In the genomic region with DNA sequence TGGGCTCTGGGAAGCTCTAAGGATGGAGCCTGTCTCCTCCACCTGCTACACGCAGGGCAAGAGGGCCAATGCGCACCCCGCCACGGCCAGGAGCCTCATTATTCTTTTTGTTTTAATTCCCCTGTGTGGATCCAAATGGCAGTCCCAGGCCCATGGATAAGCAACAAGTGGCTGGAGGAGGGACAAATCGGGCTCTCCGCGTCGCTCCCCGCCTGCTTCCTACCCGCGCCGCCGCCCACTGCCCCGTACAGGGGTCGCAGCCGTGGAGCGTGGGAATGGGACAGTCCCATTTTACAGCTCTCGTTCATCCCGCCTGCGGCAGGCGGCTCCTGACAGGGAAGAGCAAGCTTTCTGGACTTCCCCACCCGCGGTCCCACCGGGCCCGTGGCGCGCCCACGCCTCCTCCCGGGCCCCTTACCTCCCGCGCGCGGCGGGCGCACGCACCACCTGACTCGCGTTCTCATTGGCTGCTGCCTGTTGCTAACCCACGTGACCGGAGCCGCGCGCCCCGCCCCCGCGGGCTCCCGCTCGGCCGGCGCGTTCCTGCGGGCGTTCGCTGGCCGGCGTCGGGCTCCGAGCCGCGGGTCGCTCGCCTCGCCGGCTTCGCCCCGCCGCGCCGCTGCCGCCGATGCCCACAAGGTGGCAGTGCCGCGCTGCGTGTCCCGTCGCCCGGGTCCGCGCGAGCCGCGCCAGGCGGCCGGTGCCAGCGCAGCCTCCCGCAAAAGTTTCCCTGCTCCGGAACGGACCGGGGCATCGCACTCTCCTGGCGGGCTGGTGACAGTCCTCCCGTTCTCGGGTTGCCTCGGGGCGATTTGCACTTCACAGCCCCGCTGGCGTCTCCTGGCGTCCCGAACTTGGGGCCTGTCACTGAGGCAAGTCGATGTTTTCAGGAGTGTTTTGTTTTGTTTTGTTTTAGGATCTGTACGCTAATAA, we compare ENCODE assay signal across 8 cellular contexts.
A peak's percentile ranks its signal among the peaks of the same experiment; 100 is the strongest.
DNase-seq lines count a peak whose midpoint lies in the region; ATAC-seq and TF ChIP-seq lines count a peak whose summit lies in the region.

No MANE protein-coding gene starts in this region.

- no peaks in the 10 kb centered on the region for H3K9me3 ChIP-seq in Karpas-422 (ENCODE audit: low read length)

- H3K9me3 Mint-ChIP-seq in nephron = no peaks in the 10 kb centered on the region

- peak overlapping the region; percentile 77 to 94 (median 93) for H3K27ac Mint-ChIP-seq in nephron

- H4K20me1 ChIP-seq in Karpas-422 (ENCODE audit: insufficient read depth, low read depth, low read length) = no peaks in the 10 kb centered on the region

- H3K4me3 Mint-ChIP-seq in nephron = peak overlapping the region; percentile 82 to 88 (median 86)

- H3K27me3 ChIP-seq in Karpas-422 (ENCODE audit: low read length) = no peaks in the 10 kb centered on the region

- H3K27me3 Mint-ChIP-seq in nephron (ENCODE audit: low read depth) = peaks cover 12% of the 10 kb centered on the region

- peaks cover 17% of the 10 kb centered on the region for H3K4me1 ChIP-seq in Karpas-422 (ENCODE audit: low read length)

- H3K4me3 ChIP-seq in Karpas-422 (ENCODE audit: low read length) (peak overlapping the region; percentile 94), fibroblast of the aortic adventitia (ENCODE audit: low read depth, low read length) (peak overlapping the region; percentile 75)

- DNase-seq in EL (peak; percentile 91), Karpas-422 (peak; percentile 97), RPMI8226 (peak; percentile 95), fibroblast of the aortic adventitia (ENCODE audit: low read depth) (peak; percentile 83)
- peak; percentile 87 for DNase-seq in activated T-helper 9 cell treated with anti-CD3 and anti-CD28 coated beads, Interleukin-2, amount 50 U/mL, for 16 hours (ENCODE audit: low read depth)
- DNase-seq in stimulated activated naive CD8-positive, alpha-beta T cell treated with anti-CD3 and anti-CD28 coated beads, Interleukin-15, Interleukin-2, amounts not matched to agents 100 U/mL and 50 U/mL, for 24 hours = peak; percentile 93

- peak overlapping the region; percentile 91 for H3K9ac ChIP-seq in Karpas-422 (ENCODE audit: low read length)

- no peaks in the 10 kb centered on the region for H3K9me2 ChIP-seq in Karpas-422 (replicated peaks; ENCODE audit: insufficient read depth, low read length)

- H2AFZ ChIP-seq in Karpas-422 (ENCODE audit: low read length) = peak overlapping the region; percentile 100

- TF ChIP-seq CTCF in fibroblast of the aortic adventitia (IDR thresholded peaks at IDR 0.05; ENCODE audit: insufficient read depth, low read length) (peak; percentile 53), nephron (IDR thresholded peaks at IDR 0.05; ENCODE audit: unreplicated experiment in 3 of 3) (peak; percentile 64 to 66 (median 65))

- H3K36me3 Mint-ChIP-seq in nephron (ENCODE audit: low read depth) = no peaks in the 10 kb centered on the region

- peak; percentile 89 for ATAC-seq in GM21825 (IDR thresholded peaks at IDR 0.05; ENCODE audit: unreplicated experiment)
- ATAC-seq in stimulated activated naive CD8-positive, alpha-beta T cell treated with anti-CD3 and anti-CD28 coated beads, Interleukin-15, Interleukin-2, amounts not matched to agents 100 U/mL and 50 U/mL, for 24 hours = peak; percentile 95

- H3K4me2 ChIP-seq in Karpas-422 (ENCODE audit: low read depth, low read length, poor library complexity, severe bottlenecking) = peak overlapping the region; percentile 99

- no peak overlapping the region for H3K27ac ChIP-seq in Karpas-422 (ENCODE audit: low read length)

- H3K36me3 ChIP-seq in Karpas-422 (ENCODE audit: insufficient read depth, low read length) = no peaks in the 10 kb centered on the region

- H3K4me1 Mint-ChIP-seq in nephron = peaks cover 45% of the 10 kb centered on the region

- H3K79me2 ChIP-seq in Karpas-422 (ENCODE audit: low read length) = no peaks in the 10 kb centered on the region
